Comparison of ENCODE assay signal across 23 cellular contexts in genomic region chr12:115461401-115461800, GRCh38.
DNase-seq lines count a peak whose midpoint lies in the region; ATAC-seq, FAIRE-seq and TF ChIP-seq lines count a peak whose summit lies in the region.
"Had no signal": no experiment of that assay in that cellular context is flagged by ENCODE, and none has a peak within 500 bp of the region (broad histone marks: within the 10 kb centered on the region; RNA-seq: fewer than 3 reads in every experiment).

No MANE protein-coding gene starts in this region.

- TF ChIP-seq EP300 in HepG2 (IDR thresholded peaks at IDR 0.05; ENCODE audit: low read depth in 2 of 2, low read length in 2 of 2), result no peak
- TF ChIP-seq EP300 in HepG2 (CRISPR knock-in tag; IDR thresholded peaks at IDR 0.05; ENCODE audit: borderline replicate concordance), result no peak

- no peak for ATAC-seq in HepG2
- ATAC-seq in right lobe of liver, result no peak
- ATAC-seq: A549, GM12878 had no signal

- TF ChIP-seq RAD21 in HepG2 (CRISPR knock-in tag; IDR thresholded peaks at IDR 0.05), result no peak

- DNase-seq in HepG2 (ENCODE audit: low spot score) (no peak), right lobe of liver (no peak), kidney (no peak), RWPE1 (ENCODE audit: low spot score) (no peak), iPS-NIHi11 (ENCODE audit: low spot score) (no peak), D721Med (ENCODE audit: insufficient read length, low spot score) (no peak)
- DNase-seq: ACHN; AML-193; BE2C; CD4-positive, alpha-beta T cell; CD8-positive, alpha-beta memory T cell; DMS53; DMS79 treated with DMSO at 0.1 percent for 48 hours; GM23248; H7; HCEC 1CT had no signal

- no peaks in the 10 kb centered on the region for H3K79me2 ChIP-seq in HepG2 (ENCODE audit: insufficient read depth, low read length)

- in situ Hi-C loops in HepG2 (cut with HindIII; ENCODE audit: extremely low pct_ligation_motif_present, low pct_unique_long_range_greater_than_20kb), result loop anchor here (25.0 kb wide), 1 partner anchor 799 kb away; no protein-coding TSS in a partner anchor

- H3K27me3 ChIP-seq in HepG2 (ENCODE audit: control insufficient read depth in 1 of 2, insufficient read depth in 2 of 2, low read length in 2 of 2) (no peaks in the 10 kb centered on the region), right lobe of liver (no peaks in the 10 kb centered on the region)
- H3K27me3 ChIP-seq: BE2C; BLaER1 treated with 17β-estradiol and CSF1 and Interleukin-3, amounts not matched to agents 10 nM and 100 nM had no signal

- no peak overlapping the region for H3K4me3 ChIP-seq in HepG2 (replicated peaks in 1 of 3; ENCODE audit: insufficient read depth in 1 of 3, low read depth in 2 of 3, low read length in 3 of 3)
- H3K4me3 ChIP-seq in right lobe of liver, result no peak overlapping the region
- H3K4me3 ChIP-seq in kidney (ENCODE audit: low read length in 2 of 2), result no peak overlapping the region
- H3K4me3 ChIP-seq: A549; BLaER1 treated with 17β-estradiol and CSF1 and Interleukin-3, amounts not matched to agents 10 nM and 100 nM; GM12878; GM23248 had no signal

- H3K9me3 ChIP-seq in HepG2 (ENCODE audit: low read length) (no peaks in the 10 kb centered on the region), right lobe of liver (peaks cover 0 to 10% (median 0%) of the 10 kb centered on the region in 4 donors), kidney (ENCODE audit: control insufficient read depth in 1 of 2, low read length in 2 of 2) (no peaks in the 10 kb centered on the region)

- H3K36me3 ChIP-seq in HepG2 (replicated peaks in 1 of 2; ENCODE audit: control insufficient read depth in 1 of 2, insufficient read depth in 2 of 2, low read length in 2 of 2) (no peaks in the 10 kb centered on the region), right lobe of liver (no peaks in the 10 kb centered on the region), kidney (ENCODE audit: control insufficient read depth in 1 of 2, insufficient read depth in 2 of 2, low read length in 2 of 2) (no peaks in the 10 kb centered on the region)
- H3K36me3 ChIP-seq: BE2C; BLaER1 treated with 17β-estradiol and CSF1 and Interleukin-3, amounts not matched to agents 10 nM and 100 nM had no signal

- FAIRE-seq in HepG2 (lab: Jason Lieb, UNC) (no peak), colon (lab: Jason Lieb, UNC) (peak; percentile 14), kidney (lab: Jason Lieb, UNC) (peak; percentile 61), D721Med (lab: Jason Lieb, UNC) (no peak)
- FAIRE-seq: A549, GM12878, GM19239, H1 had no signal

- POLR2A ChIA-PET in HepG2 (lab: Yijun Ruan, JAX), result no interaction called here
- POLR2A ChIA-PET in RWPE1 (lab: Yijun Ruan, JAX; ENCODE audit: low non-redundant PET), result no interaction called here

- BruUV-seq in HepG2 (replicated peaks; lab: Mats Ljungman, UMichigan), result no TSS peak

- CTCF ChIA-PET in HepG2 (lab: Yijun Ruan, JAX; ENCODE audit: low intra/inter-chr PET ratio, low total read pairs), result no interaction called here
- CTCF ChIA-PET in RWPE1 (lab: Yijun Ruan, JAX), result no interaction called here

- no peak overlapping the region for H3K9ac ChIP-seq in HepG2 (ENCODE audit: insufficient read depth, low read depth, low read length)
- no peak overlapping the region for H3K9ac ChIP-seq in kidney (ENCODE audit: low read length in 2 of 2)
- H3K9ac ChIP-seq: BLaER1 treated with 17β-estradiol and CSF1 and Interleukin-3, amounts not matched to agents 10 nM and 100 nM; GM23248 had no signal

- H3K27ac ChIP-seq in HepG2 (ENCODE audit: extremely low read length, insufficient read depth, low read length) (no peak overlapping the region), right lobe of liver (no peak overlapping the region), kidney (ENCODE audit: low read depth in 2 of 2, low read length in 2 of 2) (no peak overlapping the region), RWPE1 (no peak overlapping the region)
- H3K27ac ChIP-seq: 22Rv1; A549; BLaER1 treated with 17β-estradiol and CSF1 and Interleukin-3, amounts not matched to agents 10 nM and 100 nM; GM23248 had no signal

- no peak overlapping the region for H3K4me2 ChIP-seq in HepG2 (ENCODE audit: low read depth, low read length)
- H3K4me2 ChIP-seq: A549; BLaER1 treated with 17β-estradiol and CSF1 and Interleukin-3, amounts not matched to agents 10 nM and 100 nM had no signal

- H4K20me1 ChIP-seq in HepG2 (ENCODE audit: insufficient read depth, low read length), result no peaks in the 10 kb centered on the region
- H4K20me1 ChIP-seq: BLaER1 treated with 17β-estradiol and CSF1 and Interleukin-3, amounts not matched to agents 10 nM and 100 nM had no signal

- H3K4me1 ChIP-seq in HepG2 (ENCODE audit: insufficient read depth, low read length) (peaks cover 16% of the 10 kb centered on the region), right lobe of liver (no peaks in the 10 kb centered on the region), kidney (ENCODE audit: control insufficient read depth in 1 of 2, insufficient read depth in 1 of 2, low read depth in 1 of 2, low read length in 2 of 2) (no peaks in the 10 kb centered on the region)
- H3K4me1 ChIP-seq: A549 had no signal

- TF ChIP-seq POLR2A in HepG2 (IDR thresholded peaks at IDR 0.05; ENCODE audit: insufficient read depth in 1 of 2, low read depth in 2 of 2, low read length in 2 of 2), result no peak
- TF ChIP-seq POLR2A in right lobe of liver (IDR thresholded peaks at IDR 0.05), result no peak

- TF ChIP-seq CTCF in HepG2 (CRISPR knock-in tag; IDR thresholded peaks at IDR 0.05), result no peak
- no peak for TF ChIP-seq CTCF in right lobe of liver (IDR thresholded peaks at IDR 0.05)
- TF ChIP-seq CTCF in kidney (IDR thresholded peaks at IDR 0.05; ENCODE audit: borderline replicate concordance, extremely low read depth, insufficient read depth), result no peak
- TF ChIP-seq CTCF in RWPE1 (conservative IDR thresholded peaks at IDR 0.05; ENCODE audit: low read depth), result no peak
- no peak for TF ChIP-seq CTCF in D721Med (IDR thresholded peaks at IDR 0.05; ENCODE audit: insufficient read depth, missing control alignments)

- intact Hi-C loops in HepG2 (cut with micrococcal nuclease; ENCODE audit: unreplicated experiment) (no loop called here), right lobe of liver (cut with DNase I) (no loop called here), kidney (cut with DNase I) (no loop called here)

- no peak overlapping the region for H2AFZ ChIP-seq in HepG2 (ENCODE audit: low read length)
- H2AFZ ChIP-seq: GM23248 had no signal

TF ChIP-seq in HepG2, 621 proteins besides CTCF, POLR2A, EP300 and RAD21:
- TF ChIP-seq CHD4 (IDR thresholded peaks at IDR 0.05; ENCODE audit: borderline replicate concordance, low read length) (peak; percentile 67; the same call in 1 of the 2 replicates), ZNF513 (CRISPR knock-in tag; conservative IDR thresholded peaks at IDR 0.05) (no peak)
